In the genomic region with DNA sequence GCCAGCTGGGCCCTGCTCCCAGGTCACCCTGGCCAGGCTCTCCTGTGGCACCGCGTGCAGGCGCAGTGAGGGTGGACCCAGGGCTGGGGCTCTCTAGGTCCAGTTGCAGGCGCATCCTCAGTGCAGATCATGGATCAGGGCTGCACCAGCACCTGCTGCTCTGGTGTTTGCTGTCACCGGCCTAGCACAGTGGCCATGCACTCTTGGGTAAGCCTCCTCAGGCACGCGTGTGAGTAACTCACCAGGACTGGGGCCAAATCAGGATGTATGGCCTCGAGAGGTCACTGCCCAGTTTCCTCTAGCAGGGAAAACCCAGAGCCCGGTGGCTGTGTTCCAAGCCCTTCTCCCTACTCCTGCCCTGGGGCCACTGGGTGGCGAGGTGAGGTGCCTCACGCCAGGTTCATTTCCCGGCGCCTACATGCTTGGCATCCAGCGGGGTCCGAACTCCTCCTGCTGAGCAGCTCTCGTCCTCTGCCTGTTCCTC, we compare ENCODE assay signal across 15 cellular contexts. TPM values are rescaled to one million over a fixed set of nuclear protein-coding genes. Genes with fewer than 3 reads are reported as not detected.
A peak's percentile ranks its signal among the peaks of the same experiment; 100 is the strongest.
DNase-seq lines count a peak whose midpoint lies in the region; ATAC-seq, FAIRE-seq and TF ChIP-seq lines count a peak whose summit lies in the region.
"Had no signal": no experiment of that assay in that cellular context is flagged by ENCODE, and none has a peak within 500 bp of the region (broad histone marks: within the 10 kb centered on the region; RNA-seq: fewer than 3 reads in every experiment).

No MANE protein-coding gene starts in this region.

- DNase-seq in activated CD4-positive, alpha-beta memory T cell treated with anti-CD3 and anti-CD28 coated beads for 36 hours = peak; percentile 5
- no peak for DNase-seq in activated CD4-positive, alpha-beta memory T cell treated with anti-CD3 and anti-CD28 coated beads, Interleukin-2, amount 10 ng/mL, durations not matched to agents 7 days and 5 days
- DNase-seq in bronchial epithelial cell (ENCODE audit: low read depth) = no peak
- peak; percentile 73 to 84 for DNase-seq in left lung
- peak; percentile 66 for DNase-seq in type B pancreatic cell (ENCODE audit: extremely low spot score, unreplicated experiment)
- DNase-seq in HuH-7 (ENCODE audit: low spot score) = no peak
- DNase-seq in pons (ENCODE audit: low spot score) = no peak
- no peak for DNase-seq in effector CD4-positive, alpha-beta T cell
- DNase-seq: DND-41; effector memory CD8-positive, alpha-beta T cell; immature natural killer cell; NCI-H1436 had no signal

- H3K4me3 Mint-ChIP-seq in activated CD4-positive, alpha-beta memory T cell treated with anti-CD3 and anti-CD28 coated beads for 36 hours = no peak overlapping the region
- H3K4me3 Mint-ChIP-seq in activated CD4-positive, alpha-beta memory T cell treated with anti-CD3 and anti-CD28 coated beads, Interleukin-2, amount 10 ng/mL, durations not matched to agents 7 days and 5 days = no peak overlapping the region
- H3K4me3 Mint-ChIP-seq in type B pancreatic cell = no peak overlapping the region
- H3K4me3 Mint-ChIP-seq: effector memory CD8-positive, alpha-beta T cell; GM23338; immature natural killer cell; stimulated activated effector memory CD8-positive, alpha-beta T cell treated with anti-CD3 and anti-CD28 coated beads, Interleukin-12 subunit alpha, Interleukin-12 subunit beta, amount 100 ng/mL, for 72 hours had no signal

- peaks cover 3% of the 10 kb centered on the region for H3K27me3 Mint-ChIP-seq in activated CD4-positive, alpha-beta memory T cell treated with anti-CD3 and anti-CD28 coated beads for 36 hours
- H3K27me3 Mint-ChIP-seq in activated CD4-positive, alpha-beta memory T cell treated with anti-CD3 and anti-CD28 coated beads, Interleukin-2, amount 10 ng/mL, durations not matched to agents 7 days and 5 days = no peaks in the 10 kb centered on the region
- H3K27me3 Mint-ChIP-seq in type B pancreatic cell = no peaks in the 10 kb centered on the region

- H3K9me3 Mint-ChIP-seq in activated CD4-positive, alpha-beta memory T cell treated with anti-CD3 and anti-CD28 coated beads for 36 hours = no peaks in the 10 kb centered on the region
- no peaks in the 10 kb centered on the region for H3K9me3 Mint-ChIP-seq in activated CD4-positive, alpha-beta memory T cell treated with anti-CD3 and anti-CD28 coated beads, Interleukin-2, amount 10 ng/mL, durations not matched to agents 7 days and 5 days
- no peaks in the 10 kb centered on the region for H3K9me3 Mint-ChIP-seq in type B pancreatic cell
- H3K9me3 Mint-ChIP-seq: effector memory CD8-positive, alpha-beta T cell; GM23338; immature natural killer cell; stimulated activated effector memory CD8-positive, alpha-beta T cell treated with anti-CD3 and anti-CD28 coated beads, Interleukin-12 subunit alpha, Interleukin-12 subunit beta, amount 100 ng/mL, for 72 hours had no signal

- H3K36me3 ChIP-seq in bronchial epithelial cell (ENCODE audit: control insufficient read depth, insufficient read depth, low read length) (no peaks in the 10 kb centered on the region), left lung (no peaks in the 10 kb centered on the region)

- no peaks in the 10 kb centered on the region for H3K27me3 ChIP-seq in bronchial epithelial cell (ENCODE audit: control insufficient read depth, insufficient read depth, low read length)
- H3K27me3 ChIP-seq in left lung = no peaks in the 10 kb centered on the region

- H3K4me3 ChIP-seq in bronchial epithelial cell (ENCODE audit: low read depth, low read length) = no peak overlapping the region
- no peak overlapping the region for H3K4me3 ChIP-seq in left lung
- H3K4me3 ChIP-seq: GM23338, skin epidermis had no signal

- peaks cover 0 to 11% of the 10 kb centered on the region in 2 donors for H3K4me1 ChIP-seq in left lung

- no peaks in the 10 kb centered on the region for H3K4me1 Mint-ChIP-seq in activated CD4-positive, alpha-beta memory T cell treated with anti-CD3 and anti-CD28 coated beads for 36 hours (ENCODE audit: low read depth)
- H3K4me1 Mint-ChIP-seq in activated CD4-positive, alpha-beta memory T cell treated with anti-CD3 and anti-CD28 coated beads, Interleukin-2, amount 10 ng/mL, durations not matched to agents 7 days and 5 days = no peaks in the 10 kb centered on the region
- H3K4me1 Mint-ChIP-seq in type B pancreatic cell (ENCODE audit: unreplicated experiment) = peaks cover 8% of the 10 kb centered on the region
- H3K4me1 Mint-ChIP-seq: immature natural killer cell had no signal

- intact Hi-C loops in activated CD4-positive, alpha-beta memory T cell treated with anti-CD3 and anti-CD28 coated beads for 36 hours (cut with micrococcal nuclease) = no loop called here
- intact Hi-C loops in left lung (cut with DNase I) = no loop called here

- FAIRE-seq in bronchial epithelial cell (lab: Jason Lieb, UNC) = peak; percentile 88

- peak; percentile 70 for ATAC-seq in left lung
- ATAC-seq: effector memory CD8-positive, alpha-beta T cell; GM23338; stimulated activated effector memory CD8-positive, alpha-beta T cell treated with anti-CD3 and anti-CD28 coated beads, Interleukin-12 subunit alpha, Interleukin-12 subunit beta, amount 100 ng/mL, for 72 hours had no signal

- POLR2A ChIA-PET in activated CD4-positive, alpha-beta memory T cell treated with anti-CD3 and anti-CD28 coated beads for 36 hours (lab: Charles Lee) = no interaction called here
- POLR2A ChIA-PET in activated CD4-positive, alpha-beta memory T cell treated with anti-CD3 and anti-CD28 coated beads, Interleukin-2, amount 10 ng/mL, durations not matched to agents 7 days and 5 days (lab: Charles Lee) = no interaction called here

- no peaks in the 10 kb centered on the region for H3K36me3 Mint-ChIP-seq in activated CD4-positive, alpha-beta memory T cell treated with anti-CD3 and anti-CD28 coated beads for 36 hours
- no peaks in the 10 kb centered on the region for H3K36me3 Mint-ChIP-seq in activated CD4-positive, alpha-beta memory T cell treated with anti-CD3 and anti-CD28 coated beads, Interleukin-2, amount 10 ng/mL, durations not matched to agents 7 days and 5 days (ENCODE audit: low read depth)
- H3K36me3 Mint-ChIP-seq in type B pancreatic cell = no peaks in the 10 kb centered on the region
- H3K36me3 Mint-ChIP-seq: immature natural killer cell; stimulated activated effector memory CD8-positive, alpha-beta T cell treated with anti-CD3 and anti-CD28 coated beads, Interleukin-12 subunit alpha, Interleukin-12 subunit beta, amount 100 ng/mL, for 72 hours had no signal

- TF ChIP-seq CTCF in bronchial epithelial cell (IDR thresholded peaks at IDR 0.05; ENCODE audit: insufficient read depth, low read length, severe bottlenecking) (no peak), left lung (IDR thresholded peaks at IDR 0.05) (no peak), type B pancreatic cell (conservative IDR thresholded peaks at IDR 0.05) (no peak)

- no peaks in the 10 kb centered on the region for H3K9me3 ChIP-seq in left lung

- H3K27ac Mint-ChIP-seq in activated CD4-positive, alpha-beta memory T cell treated with anti-CD3 and anti-CD28 coated beads for 36 hours = no peak overlapping the region
- H3K27ac Mint-ChIP-seq in activated CD4-positive, alpha-beta memory T cell treated with anti-CD3 and anti-CD28 coated beads, Interleukin-2, amount 10 ng/mL, durations not matched to agents 7 days and 5 days = no peak overlapping the region
- H3K27ac Mint-ChIP-seq in type B pancreatic cell = peak overlapping the region; percentile 18
- H3K27ac Mint-ChIP-seq: effector memory CD8-positive, alpha-beta T cell; GM23338; immature natural killer cell; stimulated activated effector memory CD8-positive, alpha-beta T cell treated with anti-CD3 and anti-CD28 coated beads, Interleukin-12 subunit alpha, Interleukin-12 subunit beta, amount 100 ng/mL, for 72 hours had no signal

- no peak overlapping the region for H3K27ac ChIP-seq in left lung
- H3K27ac ChIP-seq: skin epidermis had no signal

- CTCF ChIA-PET in activated CD4-positive, alpha-beta memory T cell treated with anti-CD3 and anti-CD28 coated beads for 36 hours (lab: Charles Lee) = no interaction called here
- CTCF ChIA-PET in activated CD4-positive, alpha-beta memory T cell treated with anti-CD3 and anti-CD28 coated beads, Interleukin-2, amount 10 ng/mL, durations not matched to agents 7 days and 5 days (lab: Charles Lee) = interaction anchor here (0.6 kb wide), 1 partner anchor 344 kb away, joined by 9 read pairs; no protein-coding TSS in a partner anchor

RNA-seq across cellular contexts. Expression of a gene that starts 45.5 kb away (rescaled TPM):
- total RNA-seq in activated CD4-positive, alpha-beta memory T cell treated with anti-CD3 and anti-CD28 coated beads for 36 hours = 10 to 100 TPM; 26.3 to 27.3 TPM
- 10 to 100 TPM; 25.6 to 30.0 TPM for total RNA-seq in activated CD4-positive, alpha-beta memory T cell treated with anti-CD3 and anti-CD28 coated beads, Interleukin-2, amount 10 ng/mL, durations not matched to agents 7 days and 5 days
- total RNA-seq in bronchial epithelial cell = 40.1 and 61.6 TPM in 2 replicates
- 10 to 100 TPM; 35.1 to 48.6 TPM for total RNA-seq in left lung
- 53.6 and 56.4 TPM in 2 replicates for total RNA-seq in type B pancreatic cell (ENCODE audit: low replicate concordance)

RNA-seq across cellular contexts. Expression of a gene that starts 50.9 kb away (rescaled TPM):
- total RNA-seq in activated CD4-positive, alpha-beta memory T cell treated with anti-CD3 and anti-CD28 coated beads for 36 hours = not detected
- not detected for total RNA-seq in activated CD4-positive, alpha-beta memory T cell treated with anti-CD3 and anti-CD28 coated beads, Interleukin-2, amount 10 ng/mL, durations not matched to agents 7 days and 5 days
- total RNA-seq in bronchial epithelial cell (9.1 and 11.1 TPM in 2 replicates), left lung (1 to 10 TPM in 1 of 2 donors, under 1 TPM in 1; 0.90 to 1.8 TPM), type B pancreatic cell (ENCODE audit: low replicate concordance) (5.0 and 10.2 TPM in 2 replicates)

Comparison
In these comparisons a context has a peak if more than half of its experiments do, and no peak if none do; other contexts are left out.
1. DNase-seq: peak in activated CD4-positive, alpha-beta memory T cell treated with anti-CD3 and anti-CD28 coated beads for 36 hours (single experiment), left lung (2 of 2) and type B pancreatic cell (single experiment); none in activated CD4-positive, alpha-beta memory T cell treated with anti-CD3 and anti-CD28 coated beads, Interleukin-2, amount 10 ng/mL, durations not matched to agents 7 days and 5 days (single experiment), bronchial epithelial cell (single experiment), HuH-7 (single experiment), pons (single experiment) and effector CD4-positive, alpha-beta T cell (single experiment).